Comparison of ENCODE assay signal across 1 cellular context in genomic region chr12:104465379-104465778, GRCh38.
TF ChIP-seq lines count a peak whose summit lies in the region.

No MANE protein-coding gene starts in this region.

TF ChIP-seq in SK-N-SH treated with all-trans-retinoic acid at 6 μM for 48 hours, 23 proteins besides CTCF, POLR2A, EP300 and RAD21 (continued from another document):
- no peak for TF ChIP-seq TSHZ2 (CRISPR knock-in tag; IDR thresholded peaks at IDR 0.05)
- TF ChIP-seq RARB (CRISPR knock-in tag; IDR thresholded peaks at IDR 0.05) = no peak
- no peak for TF ChIP-seq ESRRG (CRISPR knock-in tag; IDR thresholded peaks at IDR 0.05)
- TF ChIP-seq ARNTL (CRISPR knock-in tag; IDR thresholded peaks at IDR 0.05; ENCODE audit: borderline replicate concordance, low read depth) = no peak
- TF ChIP-seq ZNF8 (CRISPR knock-in tag; IDR thresholded peaks at IDR 0.05) = no peak
- no peak for TF ChIP-seq BACH2 (CRISPR knock-in tag; IDR thresholded peaks at IDR 0.05; ENCODE audit: borderline replicate concordance)
- no peak for TF ChIP-seq ISL1 (CRISPR knock-in tag; IDR thresholded peaks at IDR 0.05)
- no peak for TF ChIP-seq GLIS3 (CRISPR knock-in tag; IDR thresholded peaks at IDR 0.05)
